Comparison of ENCODE assay signal across 18 cellular contexts in genomic region chr1:226957714-226958113, GRCh38.
"Had no signal": no experiment of that assay in that cellular context is flagged by ENCODE, and none has a peak within 500 bp of the region (broad histone marks: within the 10 kb centered on the region; RNA-seq: fewer than 3 reads in every experiment).

No MANE protein-coding gene starts in this region.

- H3K9ac ChIP-seq: SK-N-SH had no signal

- H3K4me1 Mint-ChIP-seq: activated CD4-positive, alpha-beta memory T cell treated with anti-CD3 and anti-CD28 coated beads, Interleukin-2, amount 10 ng/mL, durations not matched to agents 7 days and 5 days; activated CD8-positive, alpha-beta memory T cell treated with anti-CD3 and anti-CD28 coated beads, Interleukin-2, amount 10 ng/mL, durations not matched to agents 7 days and 5 days had no signal

- DNase-seq: activated CD4-positive, alpha-beta memory T cell treated with anti-CD3 and anti-CD28 coated beads, Interleukin-2, amount 10 ng/mL, durations not matched to agents 7 days and 5 days; activated CD4-positive, alpha-beta T cell treated with anti-CD3 and anti-CD28 coated beads for 48 hours; activated CD8-positive, alpha-beta memory T cell treated with anti-CD3 and anti-CD28 coated beads, Interleukin-2, amount 10 ng/mL, durations not matched to agents 7 days and 5 days; activated naive CD4-positive, alpha-beta T cell treated with anti-CD3 and anti-CD28 coated beads, Interleukin-2, amount 50 U/mL, for 16 hours; dermis blood vessel endothelial cell; effector memory CD8-positive, alpha-beta T cell; left lung; mesenchymal stem cell; SK-N-SH; stimulated activated CD4-positive, alpha-beta T cell treated with anti-CD3 and anti-CD28 coated beads, Interleukin-2, amount 100 ng/mL, for 24 hours; stimulated activated naive CD4-positive, alpha-beta T cell treated with Interleukin-2 at 50 U/mL for 16 hours; T-cell; transverse colon; uterus had no signal

- H3K4me2 ChIP-seq: SK-N-SH had no signal

- H3K36me3 ChIP-seq: neutrophil, transverse colon, uterus had no signal

- H3K27me3 Mint-ChIP-seq: activated CD4-positive, alpha-beta memory T cell treated with anti-CD3 and anti-CD28 coated beads, Interleukin-2, amount 10 ng/mL, durations not matched to agents 7 days and 5 days; activated CD8-positive, alpha-beta memory T cell treated with anti-CD3 and anti-CD28 coated beads, Interleukin-2, amount 10 ng/mL, durations not matched to agents 7 days and 5 days; effector memory CD8-positive, alpha-beta T cell; natural killer cell treated with Interleukin-12 subunit alpha and Interleukin-12 subunit beta and Interleukin-15 and Interleukin-18, amount 100 ng/mL, for 72 hours; T-cell had no signal

- H3K9me2 ChIP-seq: SK-N-SH had no signal

- ATAC-seq: activated CD8-positive, alpha-beta memory T cell treated with anti-CD3 and anti-CD28 coated beads, Interleukin-2, amount 10 ng/mL, durations not matched to agents 7 days and 5 days; effector memory CD8-positive, alpha-beta T cell; left lung; natural killer cell treated with Interleukin-12 subunit alpha and Interleukin-12 subunit beta and Interleukin-15 and Interleukin-18, amount 100 ng/mL, for 72 hours; T-cell; WTC11 had no signal

- H3K9me3 Mint-ChIP-seq: natural killer cell treated with Interleukin-12 subunit alpha and Interleukin-12 subunit beta and Interleukin-15 and Interleukin-18, amount 100 ng/mL, for 72 hours; T-cell had no signal

- H3K27me3 ChIP-seq: left lung, neutrophil, suprapubic skin, transverse colon, uterus had no signal

- H3K4me3 Mint-ChIP-seq: activated CD4-positive, alpha-beta memory T cell treated with anti-CD3 and anti-CD28 coated beads, Interleukin-2, amount 10 ng/mL, durations not matched to agents 7 days and 5 days; activated CD8-positive, alpha-beta memory T cell treated with anti-CD3 and anti-CD28 coated beads, Interleukin-2, amount 10 ng/mL, durations not matched to agents 7 days and 5 days; effector memory CD8-positive, alpha-beta T cell; natural killer cell treated with Interleukin-12 subunit alpha and Interleukin-12 subunit beta and Interleukin-15 and Interleukin-18, amount 100 ng/mL, for 72 hours; T-cell; WTC11 had no signal

- H3K27ac ChIP-seq: left lung, neutrophil, suprapubic skin, transverse colon, uterus had no signal

- H3K9me3 ChIP-seq: left lung, neutrophil, SK-N-SH, suprapubic skin, transverse colon, uterus had no signal

- H3K27ac Mint-ChIP-seq: activated CD4-positive, alpha-beta memory T cell treated with anti-CD3 and anti-CD28 coated beads, Interleukin-2, amount 10 ng/mL, durations not matched to agents 7 days and 5 days; activated CD8-positive, alpha-beta memory T cell treated with anti-CD3 and anti-CD28 coated beads, Interleukin-2, amount 10 ng/mL, durations not matched to agents 7 days and 5 days; natural killer cell treated with Interleukin-12 subunit alpha and Interleukin-12 subunit beta and Interleukin-15 and Interleukin-18, amount 100 ng/mL, for 72 hours; T-cell; WTC11 had no signal

- H3K4me3 ChIP-seq: left lung, suprapubic skin, transverse colon, uterus had no signal

- H3K36me3 Mint-ChIP-seq: natural killer cell treated with Interleukin-12 subunit alpha and Interleukin-12 subunit beta and Interleukin-15 and Interleukin-18, amount 100 ng/mL, for 72 hours had no signal

- H3K4me1 ChIP-seq: suprapubic skin, uterus had no signal
